8 cellular contexts compared by ENCODE assay signal in the genomic region with DNA sequence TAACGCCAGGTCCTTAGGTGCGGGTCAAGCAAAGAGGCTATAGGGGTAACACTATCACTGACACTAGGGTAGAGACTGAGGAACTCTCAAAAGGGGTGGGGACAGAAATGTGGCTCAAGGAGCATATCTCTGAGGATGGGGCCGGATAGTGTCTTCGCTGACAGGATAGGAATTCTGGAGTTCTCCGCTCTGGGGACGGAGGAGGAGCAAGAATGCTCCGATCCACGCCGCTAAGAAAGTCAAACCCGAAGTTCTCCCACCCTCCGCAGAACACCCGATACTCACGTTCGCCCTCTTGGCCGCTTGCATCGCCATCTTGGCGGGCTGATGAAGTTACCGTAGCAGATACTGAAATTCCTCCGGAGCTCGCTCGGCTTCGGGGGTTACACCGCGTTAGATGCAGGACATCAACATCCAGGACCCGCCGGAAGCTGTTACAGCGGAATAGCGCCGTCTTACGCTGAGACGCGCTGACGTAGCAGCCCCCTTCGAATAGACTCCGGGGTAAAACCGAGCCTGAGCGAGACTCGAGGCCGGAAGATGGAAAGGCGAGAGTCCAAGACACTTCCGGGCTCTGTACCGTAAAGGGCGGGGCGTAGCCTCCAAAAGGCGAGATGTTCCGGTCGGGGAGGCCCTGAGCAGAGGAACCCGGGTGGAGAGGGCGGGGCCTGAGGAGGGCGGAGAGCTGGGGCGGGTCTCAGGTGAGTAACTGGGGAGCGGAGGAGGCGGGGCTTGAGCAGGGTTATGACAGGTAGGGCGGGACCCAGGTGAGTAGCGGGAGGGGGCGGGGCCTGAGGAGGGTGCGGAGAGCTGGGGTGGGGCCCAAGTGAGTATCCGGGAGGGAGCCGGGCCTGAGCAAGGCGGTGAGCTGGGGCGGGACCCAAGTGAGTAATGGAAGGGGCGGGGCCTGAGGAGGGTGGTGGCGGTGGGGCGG. TPM values are rescaled to one million over a fixed set of nuclear protein-coding genes. Genes with fewer than 3 reads are reported as not detected.
A peak's percentile ranks its signal among the peaks of the same experiment; 100 is the strongest.
DNase-seq lines count a peak whose midpoint lies in the region; ATAC-seq, FAIRE-seq and TF ChIP-seq lines count a peak whose summit lies in the region.

A gene with protein sequence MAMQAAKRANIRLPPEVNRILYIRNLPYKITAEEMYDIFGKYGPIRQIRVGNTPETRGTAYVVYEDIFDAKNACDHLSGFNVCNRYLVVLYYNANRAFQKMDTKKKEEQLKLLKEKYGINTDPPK (minus strand): TSS at position 412 of the 934 bp plus-strand sequence. CDS start 97 bp downstream, at position 315.

- H3K27ac ChIP-seq in adrenal gland: peak within 1 kb of the TSS; percentile 68 to 96 (median 84)
- peak within 1 kb of the TSS; percentile 50 for H3K27ac ChIP-seq in trophoblast cell (ENCODE audit: low read depth, low read length)
- peak within 1 kb of the TSS; percentile 90 to 97 (median 93) for H3K27ac ChIP-seq in transverse colon

- H3K4ac ChIP-seq in trophoblast cell (ENCODE audit: low read depth, low read length): peak within 1 kb of the TSS; percentile 11

- H3K23ac ChIP-seq in trophoblast cell (ENCODE audit: low read length): no peak within 1 kb of the TSS

- H4K91ac ChIP-seq in trophoblast cell (ENCODE audit: low read depth, low read length): peak within 1 kb of the TSS; percentile 67

- peak; percentile 97 for FAIRE-seq in GM12892 (lab: Jason Lieb, UNC)

- peaks cover 8% of the 10 kb centered on the region for H3K79me1 ChIP-seq in trophoblast cell (ENCODE audit: low read length)

- no peak within 1 kb of the TSS for H2AK5ac ChIP-seq in trophoblast cell (ENCODE audit: low read length)

- whole genome bisulfite sequencing in adrenal gland, 4 donors: 0 to 1% (median 0%) methylated on average over 31 to 64 of the region's 64 CpGs
- no CpG with 5 or more reads among the region's 64 CpGs for WGBS in trophoblast cell (ENCODE audit: extremely low coverage, insufficient coverage, insufficient read length)
- WGBS in transverse colon (ENCODE audit: low coverage in 1 of 2), 2 donors: 0 to 1% methylated on average over 3 to 62 of the region's 64 CpGs

- H3K9me3 ChIP-seq in adrenal gland (replicated peaks in 1 of 3) (no peaks in the 10 kb centered on the region), trophoblast cell (ENCODE audit: insufficient read depth, low read depth, low read length) (no peaks in the 10 kb centered on the region), transverse colon (no peaks in the 10 kb centered on the region)

- H2BK5ac ChIP-seq in trophoblast cell (ENCODE audit: low read depth, low read length, poor library complexity): no peak within 1 kb of the TSS

- ATAC-seq in HG02852 (IDR thresholded peaks at IDR 0.05; ENCODE audit: unreplicated experiment): peak; percentile 93

- TF ChIP-seq POLR2A in GM12892 (IDR thresholded peaks at IDR 0.05; ENCODE audit: low read depth, low read length) (peak; percentile 94), adrenal gland (IDR thresholded peaks at IDR 0.05) (peak; percentile 12 to 76), transverse colon (IDR thresholded peaks at IDR 0.05) (peak; percentile 76)

- peak within 1 kb of the TSS; percentile 66 for H2AFZ ChIP-seq in trophoblast cell (ENCODE audit: insufficient read depth, low read length, poor library complexity)

- H3K27me3 ChIP-seq in adrenal gland (no peaks in the 10 kb centered on the region), trophoblast cell (ENCODE audit: insufficient read depth, low read length) (no peaks in the 10 kb centered on the region), transverse colon (no peaks in the 10 kb centered on the region)

- peak within 1 kb of the TSS; percentile 43 for H3K14ac ChIP-seq in trophoblast cell (ENCODE audit: low read length)

- no peak for TF ChIP-seq EP300 in transverse colon (IDR thresholded peaks at IDR 0.05; ENCODE audit: low read depth)

- DNase-seq in GM12892 (ENCODE audit: insufficient read length): peak; percentile 85
- peak; percentile 100 for DNase-seq in NCI-H146 (lab: John Stamatoyannopoulos, UW)
- peak; percentile 100 for DNase-seq in T-helper 1 cell
- peak; percentile 98 to 100 (median 99) for DNase-seq in adrenal gland
- peak; percentile 100 for DNase-seq in cardiac septum (ENCODE audit: low spot score)
- DNase-seq in trophoblast cell: peak; percentile 99 to 100
- DNase-seq in transverse colon: peak; percentile 100

- peak within 1 kb of the TSS; percentile 93 for H3K4me2 ChIP-seq in trophoblast cell (ENCODE audit: low read length)

- H3K18ac ChIP-seq in trophoblast cell (ENCODE audit: low read length): peak within 1 kb of the TSS; percentile 51

- no peak within 1 kb of the TSS for H2BK12ac ChIP-seq in trophoblast cell (ENCODE audit: low read length)

- no peak within 1 kb of the TSS for H2BK120ac ChIP-seq in trophoblast cell (ENCODE audit: insufficient read depth, low read length, poor library complexity)

- H3K4me3 ChIP-seq in adrenal gland (peak within 1 kb of the TSS; percentile 28 to 90 (median 58)), trophoblast cell (ENCODE audit: low read depth, low read length) (peak within 1 kb of the TSS; percentile 90), transverse colon (peak within 1 kb of the TSS; percentile 55 to 66 (median 60))

- in situ Hi-C loops in transverse colon (cut with MboI; ENCODE audit: low pct_ligation_motif_present in 1 of 4, low pct_unique_long_range_greater_than_20kb in 1 of 4, low sequenced_read_pairs in 3 of 4): loop anchor here in 1 of 4 donors (10.0 kb wide), 1 partner anchor 151 kb away; a partner anchor contains a TSS

- peaks cover 3% of the 10 kb centered on the region for H3K79me2 ChIP-seq in trophoblast cell (ENCODE audit: control insufficient read depth, insufficient read depth, low read length, poor library complexity)

- H3K9ac ChIP-seq in trophoblast cell (ENCODE audit: low read length): peak within 1 kb of the TSS; percentile 81

- H3K4me1 ChIP-seq in adrenal gland (replicated peaks in 1 of 2) (peaks cover 14 to 20% of the 10 kb centered on the region in 2 donors), trophoblast cell (ENCODE audit: control insufficient read depth in 1 of 2, insufficient read depth in 2 of 2, low read length in 2 of 2) (peaks cover 0 to 6% of the 10 kb centered on the region in 2 experiments), transverse colon (peaks cover 9 to 30% (median 16%) of the 10 kb centered on the region in 4 donors)

- TF ChIP-seq CTCF in adrenal gland (IDR thresholded peaks at IDR 0.05) (no peak), transverse colon (IDR thresholded peaks at IDR 0.05) (no peak)

- intact Hi-C loops in adrenal gland (cut with DNase I) (loop anchor here (5.0 to 10.0 kb wide), 2 partner anchors 149 to 151 kb away; a partner anchor contains a TSS), cardiac septum (cut with DNase I) (loop anchor here (2.0 kb wide), 2 partner anchors 47 to 149 kb away; a partner anchor contains a TSS), transverse colon (cut with DNase I; ENCODE audit: low total_unique reads) (no loop called here)

- H3K36me3 ChIP-seq in adrenal gland (replicated peaks in 1 of 2) (peaks cover 0 to 23% of the 10 kb centered on the region in 2 donors), trophoblast cell (ENCODE audit: control insufficient read depth in 1 of 2, insufficient read depth in 2 of 2, low read length in 2 of 2) (peaks cover 6 to 15% of the 10 kb centered on the region in 2 experiments), transverse colon (peaks cover 0 to 22% (median 0%) of the 10 kb centered on the region in 4 donors)

- peak within 1 kb of the TSS; percentile 56 for H4K12ac ChIP-seq in trophoblast cell (ENCODE audit: low read depth, low read length)

- peak within 1 kb of the TSS; percentile 86 for H4K8ac ChIP-seq in trophoblast cell (ENCODE audit: low read depth, low read length)

RNA-seq across cellular contexts. Expression of the gene that starts here (rescaled TPM):
- polyA plus RNA-seq in GM12892 (2012; ENCODE audit: missing spikeins): 245 TPM
- total RNA-seq in adrenal gland (100 to 1,000 TPM in 2 of 8 donors, 10 to 100 TPM in 6; 61.2 to 164 (median 80.6) TPM), cardiac septum (53.1 TPM), transverse colon (100 to 1,000 TPM in 1 of 4 donors, 10 to 100 TPM in 3; 17.3 to 104 (median 93.2) TPM)
- polyA plus RNA-seq in adrenal gland: 100 to 1,000 TPM in 1 of 3 donors, 10 to 100 TPM in 2; 70.1 to 173 (median 75.8) TPM
- polyA plus RNA-seq in trophoblast cell (2013): 204 and 206 TPM in 2 replicates

Comparison
In these comparisons a context has a peak if more than half of its experiments do, and no peak if none do; other contexts are left out.
1. Peak in every context shown above with its lines: DNase-seq, ATAC-seq, H3K4me3 ChIP-seq and H3K27ac ChIP-seq.
2. POLR2A ChIP-seq: peak in every context shown above with its lines; median percentile 94 in GM12892; 76 in transverse colon; 44 in adrenal gland.